Comparison of ENCODE assay signal across 19 cellular contexts in the genomic region with DNA sequence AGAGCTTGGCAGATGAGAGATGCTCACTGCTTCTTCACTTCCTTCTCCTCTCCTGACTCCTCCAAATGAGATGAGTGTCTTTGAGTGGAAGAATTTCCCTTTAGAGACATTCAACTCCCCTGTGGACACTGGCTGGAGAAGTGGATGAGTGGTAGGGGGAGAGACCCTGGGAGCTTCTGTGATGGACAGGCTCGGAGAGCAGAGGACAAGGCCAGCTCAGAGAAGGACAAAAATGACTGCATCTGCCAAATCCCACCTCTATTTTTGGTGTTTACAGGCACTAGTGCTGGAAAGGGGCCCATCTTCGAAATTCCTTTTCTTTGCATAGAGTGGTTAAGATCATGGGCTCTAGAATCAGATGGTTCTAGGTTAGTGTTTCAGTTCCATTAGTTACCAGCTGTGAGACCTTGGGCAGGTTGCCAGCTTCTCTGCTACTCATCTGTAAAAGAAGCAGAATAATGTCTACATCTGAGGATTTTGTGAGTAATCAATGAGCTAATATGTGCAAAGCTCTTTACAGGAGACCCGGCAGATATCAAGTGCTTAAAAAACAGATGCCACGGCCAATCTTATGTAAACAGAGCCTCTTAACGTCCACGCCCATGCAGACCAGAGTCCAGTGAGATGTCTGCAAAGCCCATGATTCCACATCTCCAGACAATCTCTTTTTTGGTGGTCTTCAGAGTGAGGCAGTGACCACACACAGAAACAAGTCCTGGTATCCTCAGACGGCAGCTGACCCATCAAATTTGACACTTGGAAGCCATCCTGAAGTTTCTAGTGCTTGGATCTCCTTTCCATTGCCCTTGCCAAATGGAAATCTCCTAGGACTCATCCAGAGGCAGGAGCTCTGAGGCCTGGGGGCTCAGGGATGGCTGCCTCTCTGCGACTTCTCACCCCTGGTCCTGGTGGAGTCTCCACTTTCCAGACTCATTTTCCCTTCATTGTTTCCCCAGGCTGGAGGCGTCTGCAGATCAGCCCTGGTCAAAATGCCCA. TPM values are rescaled to one million over a fixed set of nuclear protein-coding genes. Genes with fewer than 3 reads are reported as not detected.
DNase-seq lines count a peak whose midpoint lies in the region; ATAC-seq, FAIRE-seq and TF ChIP-seq lines count a peak whose summit lies in the region.
"Had no signal": no experiment of that assay in that cellular context is flagged by ENCODE, and none has a peak within 500 bp of the region (broad histone marks: within the 10 kb centered on the region; RNA-seq: fewer than 3 reads in every experiment).

No MANE protein-coding gene starts in this region.

- no peak overlapping the region for H3K4ac ChIP-seq in IMR-90 (ENCODE audit: low read depth, low read length)

- 80% methylated on average over 1 of the region's 9 CpGs; no CpG with 5 or more reads in 1 of the 2 experiments for WGBS in IMR-90 (ENCODE audit: extremely low coverage in 2 of 2, insufficient read length in 1 of 2), 2 experiments
- WGBS in small intestine, 3 donors = 39 to 43% (median 42%) methylated on average over 9 of the region's 9 CpGs

- no peaks in the 10 kb centered on the region for H3K4me1 ChIP-seq in IMR-90 (ENCODE audit: control insufficient read depth, insufficient read depth, low read length)
- peaks cover 36% of the 10 kb centered on the region for H3K4me1 ChIP-seq in left ventricle myocardium inferior
- no peaks in the 10 kb centered on the region for H3K4me1 ChIP-seq in small intestine (ENCODE audit: control insufficient read depth in 2 of 2, insufficient read depth in 1 of 2, low read depth in 1 of 2, low read length in 1 of 2)

- intact Hi-C loops in IMR-90 (cut with micrococcal nuclease) = no loop called here
- intact Hi-C loops in left ventricle myocardium inferior (cut with micrococcal nuclease) = no loop called here

- no peak overlapping the region for H3K14ac ChIP-seq in IMR-90 (replicated peaks; ENCODE audit: low read depth, low read length)

- no peak; the same call in 1 of the 2 replicates for ATAC-seq in IMR-90 (ENCODE audit: low read depth)
- ATAC-seq in HG02642 (IDR thresholded peaks at IDR 0.05; ENCODE audit: poor library complexity, unreplicated experiment) = no peak
- ATAC-seq in HG02798 (IDR thresholded peaks at IDR 0.05; ENCODE audit: poor library complexity, unreplicated experiment) = no peak
- ATAC-seq: activated T-helper 17 cell treated with anti-CD3 and anti-CD28 coated beads, Interleukin-2, amount 50 U/mL, for 72 hours; GM23338 had no signal

- no peak overlapping the region for H4K91ac ChIP-seq in IMR-90 (ENCODE audit: insufficient read depth, low read depth, low read length)

- H2BK15ac ChIP-seq in IMR-90 (ENCODE audit: low read depth, low read length) = no peak overlapping the region

- H3K9me3 ChIP-seq in IMR-90 (ENCODE audit: control insufficient read depth, insufficient read depth, low read length) (peaks cover 8% of the 10 kb centered on the region), WERI-Rb-1 (ENCODE audit: severe bottlenecking) (peaks cover 6% of the 10 kb centered on the region), left ventricle myocardium inferior (replicated peaks) (no peaks in the 10 kb centered on the region), small intestine (ENCODE audit: control insufficient read depth, low read depth) (no peaks in the 10 kb centered on the region)
- H3K9me3 ChIP-seq: uterus had no signal

- no peaks in the 10 kb centered on the region for H3K79me1 ChIP-seq in IMR-90 (ENCODE audit: low read depth in 1 of 2, low read length in 2 of 2)

- H2BK5ac ChIP-seq in IMR-90 (ENCODE audit: low read depth, low read length, poor library complexity, severe bottlenecking) = no peak overlapping the region

- TF ChIP-seq POLR2A in IMR-90 (IDR thresholded peaks at IDR 0.05; ENCODE audit: low read depth, low read length) = no peak

- no peak overlapping the region for H3K9ac ChIP-seq in IMR-90 (ENCODE audit: low read depth, low read length)

- no peak overlapping the region for H3K23ac ChIP-seq in IMR-90 (ENCODE audit: low read depth, low read length)

- H3K27me3 ChIP-seq in IMR-90 (ENCODE audit: control insufficient read depth, insufficient read depth, low read length) (peaks cover 78% of the 10 kb centered on the region), WERI-Rb-1 (ENCODE audit: insufficient read depth, low read depth, severe bottlenecking) (no peaks in the 10 kb centered on the region), left ventricle myocardium inferior (ENCODE audit: low read depth) (no peaks in the 10 kb centered on the region), small intestine (ENCODE audit: control insufficient read depth in 2 of 2, insufficient read depth in 2 of 2, low read length in 2 of 2) (no peaks in the 10 kb centered on the region)
- H3K27me3 ChIP-seq: uterus had no signal

- no peak overlapping the region for H2BK20ac ChIP-seq in IMR-90 (ENCODE audit: low read depth, low read length)

- H4K8ac ChIP-seq in IMR-90 (ENCODE audit: low read depth in 2 of 2, low read length in 2 of 2) = no peak overlapping the region

- no peak for TF ChIP-seq RAD21 in IMR-90 (IDR thresholded peaks at IDR 0.05; ENCODE audit: low read length)

- H3K18ac ChIP-seq in IMR-90 (ENCODE audit: low read depth, low read length) = no peak overlapping the region

- in situ Hi-C loops in IMR-90 (cut with MboI; ENCODE audit: low sequenced_read_pairs) = no loop called here

- no peaks in the 10 kb centered on the region for H3K36me3 ChIP-seq in IMR-90 (ENCODE audit: control insufficient read depth, insufficient read depth, low read length)
- H3K36me3 ChIP-seq in WERI-Rb-1 = no peaks in the 10 kb centered on the region
- H3K36me3 ChIP-seq in left ventricle myocardium inferior = no peaks in the 10 kb centered on the region
- no peaks in the 10 kb centered on the region for H3K36me3 ChIP-seq in small intestine (ENCODE audit: control insufficient read depth in 2 of 2, insufficient read depth in 2 of 2, low read length in 2 of 2)
- H3K36me3 ChIP-seq: uterus had no signal

- DNase-seq in IMR-90 (peak; percentile 41), WERI-Rb-1 (peak; percentile 84), left ventricle myocardium inferior (peak; percentile 41), small intestine (peak; percentile 10), mucosa of gallbladder (ENCODE audit: low spot score) (no peak)
- DNase-seq: activated CD4-positive, alpha-beta memory T cell treated with anti-CD3 and anti-CD28 coated beads for 36 hours; aorta; CD4-positive, CD25-positive, alpha-beta regulatory T cell; islet precursor cell; KBM-7; NCI-H1694 treated with DMSO at 0.1 percent for 48 hours; retina; stimulated activated naive CD4-positive, alpha-beta T cell treated with Interleukin-2 at 50 U/mL for 16 hours; T1000 had no signal

- no TSS peak for BruUV-seq in IMR-90 (replicated peaks; lab: Mats Ljungman, UMichigan)

- H3K4me3 ChIP-seq in IMR-90 (ENCODE audit: insufficient read depth, low read depth, low read length) (no peak overlapping the region), WERI-Rb-1 (ENCODE audit: low read depth, low read length) (no peak overlapping the region), left ventricle myocardium inferior (no peak overlapping the region), small intestine (ENCODE audit: low read depth in 1 of 2, low read length in 2 of 2) (no peak overlapping the region)
- H3K4me3 ChIP-seq: GM23338, uterus had no signal

- H4K20me1 ChIP-seq in IMR-90 (ENCODE audit: insufficient read depth, low read length) = no peaks in the 10 kb centered on the region

- POLR2A ChIA-PET in IMR-90 (lab: Charles Lee; ENCODE audit: unreplicated experiment) = no interaction called here

- H2AK5ac ChIP-seq in IMR-90 (ENCODE audit: low read depth, low read length) = no peak overlapping the region

- H4K5ac ChIP-seq in IMR-90 (ENCODE audit: low read depth, low read length) = no peak overlapping the region

- dilution Hi-C loops in IMR-90 (cut with HindIII; ENCODE audit: low sequenced_read_pairs, unreplicated experiment) = no loop called here

- H2AK9ac ChIP-seq in IMR-90 (replicated peaks; ENCODE audit: low read depth, low read length, poor library complexity) = no peak overlapping the region

- no peaks in the 10 kb centered on the region for H3K9me1 ChIP-seq in IMR-90 (ENCODE audit: insufficient read depth, low read length)

- TF ChIP-seq CTCF in IMR-90 (conservative IDR thresholded peaks at IDR 0.05; ENCODE audit: low read depth, low read length) (no peak), WERI-Rb-1 (IDR thresholded peaks at IDR 0.05; ENCODE audit: low read depth, low read length) (no peak), left ventricle myocardium inferior (IDR thresholded peaks at IDR 0.05; ENCODE audit: borderline replicate concordance) (no peak)

- H3K56ac ChIP-seq in IMR-90 (ENCODE audit: extremely low read depth, insufficient read depth, low read length) = no peak overlapping the region

- no peak overlapping the region for H2AFZ ChIP-seq in IMR-90 (replicated peaks; ENCODE audit: low read length, poor library complexity)
- H2AFZ ChIP-seq: GM23338 had no signal

- CTCF ChIA-PET in IMR-90 (lab: Yijun Ruan, JAX) = interaction anchor here (1.2 kb wide), 1 partner anchor 34 kb away, joined by 5 read pairs; no protein-coding TSS in a partner anchor

- H3K27ac ChIP-seq in IMR-90 (ENCODE audit: insufficient read depth, low read length) (no peak overlapping the region), WERI-Rb-1 (peak overlapping the region; percentile 89), left ventricle myocardium inferior (replicated peaks) (peak overlapping the region; percentile 73), small intestine (ENCODE audit: low read depth in 1 of 2, low read length in 1 of 2) (no peak overlapping the region)

- FAIRE-seq in small intestine (lab: Jason Lieb, UNC) = no peak

- no peak overlapping the region for H2BK120ac ChIP-seq in IMR-90 (ENCODE audit: low read depth, low read length)

- no peak overlapping the region for H3K4me2 ChIP-seq in IMR-90 (ENCODE audit: low read depth, low read length)
- H3K4me2 ChIP-seq: GM23338 had no signal

TF ChIP-seq in IMR-90, 13 proteins besides CTCF, POLR2A, EP300 and RAD21 (continues in another document):
- TF ChIP-seq CEBPB (IDR thresholded peaks at IDR 0.05; ENCODE audit: low read depth, low read length) = no peak

RNA-seq across cellular contexts. Expression of a gene that starts 13.5 kb away (rescaled TPM):
- total RNA-seq in IMR-90 (2012; rRNA removed) (2.2 and 3.2 TPM in 2 replicates), left ventricle myocardium inferior (6.4 TPM), mucosa of gallbladder (41.1 TPM)
- polyA plus RNA-seq in IMR-90 (2012; rRNA removed) (18.3 and 23.2 TPM in 2 replicates), small intestine (1 to 10 TPM in 2 of 3 donors, under 1 TPM in 1; 0.45 to 2.4 (median 1.1) TPM)
- polyA plus RNA-seq in IMR-90 (2012; cell fraction: cytosol; rRNA removed) = 6.8 and 9.7 TPM in 2 replicates
- polyA plus RNA-seq in IMR-90 (2012; cell fraction: nucleus; rRNA removed; ENCODE audit: low replicate concordance) = 118 and 194 TPM in 2 replicates
- polyA plus RNA-seq: CD4-positive, CD25-positive, alpha-beta regulatory T cell had no signal

RNA-seq across cellular contexts. Expression of a gene that starts 42.8 kb away (rescaled TPM):
- total RNA-seq in IMR-90 (2012; rRNA removed) (not detected in 2 replicates), left ventricle myocardium inferior (not detected), mucosa of gallbladder (212 TPM)
- polyA plus RNA-seq in IMR-90 (2012; rRNA removed) (0.11 TPM in 1 of 2 replicates, not detected in the other), small intestine (100 to 1,000 TPM in 1 of 3 donors, 10 to 100 TPM in 2; 14.3 to 149 (median 61.3) TPM)
- 0.04 TPM in 1 of 2 replicates, not detected in the other for polyA plus RNA-seq in IMR-90 (2012; cell fraction: cytosol; rRNA removed)
- 0.21 and 0.58 TPM in 2 replicates for polyA plus RNA-seq in IMR-90 (2012; cell fraction: nucleus; rRNA removed; ENCODE audit: low replicate concordance)
- total RNA-seq: activated CD4-positive, alpha-beta memory T cell treated with anti-CD3 and anti-CD28 coated beads for 36 hours; activated T-helper 17 cell treated with anti-CD3 and anti-CD28 coated beads, Interleukin-2, amount 50 U/mL, for 72 hours; aorta; CD4-positive, CD25-positive, alpha-beta regulatory T cell had no signal
- polyA plus RNA-seq: CD4-positive, CD25-positive, alpha-beta regulatory T cell had no signal

Comparison
In these comparisons a context has a peak if more than half of its experiments do, and no peak if none do; other contexts are left out.
1. H3K27ac ChIP-seq: peak in WERI-Rb-1 (single experiment) and left ventricle myocardium inferior (single experiment); none in IMR-90 (single experiment) and small intestine (0 of 2).
2. RNA of a gene that starts 42.8 kb away (total RNA-seq): 212 TPM in mucosa of gallbladder (single experiment); not detected in IMR-90 and not detected in left ventricle myocardium inferior (single experiment); every median in the first group is over 100 times any median in the second.